Comparison of ENCODE assay signal across 22 cellular contexts in the genomic region with DNA sequence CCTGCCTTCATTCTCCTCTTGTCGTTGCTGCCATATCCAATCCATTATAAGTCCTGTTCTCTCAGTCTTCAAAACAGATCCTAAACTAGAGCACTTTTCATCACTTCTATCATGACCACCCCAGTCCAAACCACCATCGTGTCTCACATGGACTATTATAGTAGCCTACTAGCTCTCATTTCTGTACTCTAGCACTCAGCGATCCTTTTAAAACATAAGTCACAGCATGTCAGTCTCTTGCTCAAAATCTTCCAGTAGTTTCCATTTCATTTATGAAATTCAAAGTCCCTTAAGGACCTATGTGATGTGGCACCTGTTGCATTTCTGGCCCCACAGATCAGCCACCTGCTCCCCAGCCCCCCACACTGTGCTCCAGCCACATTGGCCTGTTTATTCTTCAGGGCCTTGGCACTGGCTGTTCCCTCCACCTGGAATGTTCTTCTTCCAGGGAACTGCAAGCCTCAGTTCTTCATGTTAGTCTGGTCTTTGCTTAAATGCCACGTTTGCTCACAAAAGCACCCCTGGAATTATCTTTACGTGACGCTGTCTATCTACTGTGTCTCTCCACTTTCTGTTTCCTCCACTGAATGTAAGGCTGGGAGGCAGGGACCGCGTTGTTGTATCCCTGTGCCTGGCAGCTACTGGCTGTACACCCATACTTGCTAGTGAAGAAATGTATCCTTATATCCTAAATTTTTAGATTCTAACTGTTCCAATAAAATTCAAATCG.
"Had no signal": no experiment of that assay in that cellular context is flagged by ENCODE, and none has a peak within 500 bp of the region (broad histone marks: within the 10 kb centered on the region; RNA-seq: fewer than 3 reads in every experiment).

No MANE protein-coding gene starts in this region.

- H3K36me3 Mint-ChIP-seq: WTC11 had no signal

- H3K27me3 ChIP-seq: adrenal gland, breast epithelium, gastroesophageal sphincter, suprapubic skin, upper lobe of left lung had no signal

- H3K4me1 Mint-ChIP-seq: WTC11 had no signal

- H3K9me3 Mint-ChIP-seq: activated CD8-positive, alpha-beta T cell treated with anti-CD3 and anti-CD28 coated beads for 36 hours; activated T-cell treated with anti-CD3 and anti-CD28 coated beads, Interleukin-2, amount 50 U/mL, for 4 hours; immature natural killer cell; mesothelial cell of epicardium; stimulated activated naive CD8-positive, alpha-beta T cell treated with anti-CD3 and anti-CD28 coated beads, Interleukin-15, Interleukin-2, amounts not matched to agents 100 ng/mL and 50 ng/mL, for 24 hours; WTC11 had no signal

- FAIRE-seq: astrocyte, endometrium, TTC549 had no signal

- H3K4me3 Mint-ChIP-seq: activated CD8-positive, alpha-beta T cell treated with anti-CD3 and anti-CD28 coated beads for 36 hours; activated T-cell treated with anti-CD3 and anti-CD28 coated beads, Interleukin-2, amount 50 U/mL, for 4 hours; mesothelial cell of epicardium; stimulated activated naive CD8-positive, alpha-beta T cell treated with anti-CD3 and anti-CD28 coated beads, Interleukin-15, Interleukin-2, amounts not matched to agents 100 ng/mL and 50 ng/mL, for 24 hours; WTC11 had no signal

- H3K4me3 ChIP-seq: adrenal gland, breast epithelium, coronary artery, gastroesophageal sphincter, lung, SK-N-MC, suprapubic skin, upper lobe of left lung had no signal

- DNase-seq: activated CD4-positive, alpha-beta T cell treated with anti-CD3 and anti-CD28 coated beads for 4 hours; activated CD8-positive, alpha-beta T cell treated with anti-CD3 and anti-CD28 coated beads for 36 hours; activated gamma-delta T cell; activated T-cell treated with anti-CD3 and anti-CD28 coated beads, Interleukin-2, amount 50 U/mL, for 4 hours; adrenal gland; immature natural killer cell; occipital lobe; stimulated activated CD4-positive, alpha-beta T cell treated with anti-CD3 and anti-CD28 coated beads, Interleukin-2, amount 100 ng/mL, for 24 hours; upper lobe of left lung had no signal

- H3K27me3 Mint-ChIP-seq: activated CD8-positive, alpha-beta T cell treated with anti-CD3 and anti-CD28 coated beads for 36 hours; stimulated activated naive CD8-positive, alpha-beta T cell treated with anti-CD3 and anti-CD28 coated beads, Interleukin-15, Interleukin-2, amounts not matched to agents 100 ng/mL and 50 ng/mL, for 24 hours had no signal

- H3K36me3 ChIP-seq: adrenal gland, breast epithelium, gastroesophageal sphincter, suprapubic skin, upper lobe of left lung had no signal

- H3K9me3 ChIP-seq: adrenal gland, breast epithelium, gastroesophageal sphincter, suprapubic skin, upper lobe of left lung had no signal

- H3K27ac Mint-ChIP-seq: activated CD8-positive, alpha-beta T cell treated with anti-CD3 and anti-CD28 coated beads for 36 hours; mesothelial cell of epicardium; stimulated activated naive CD8-positive, alpha-beta T cell treated with anti-CD3 and anti-CD28 coated beads, Interleukin-15, Interleukin-2, amounts not matched to agents 100 ng/mL and 50 ng/mL, for 24 hours; WTC11 had no signal

- ATAC-seq: activated CD8-positive, alpha-beta T cell treated with anti-CD3 and anti-CD28 coated beads for 36 hours; activated naive CD4-positive, alpha-beta T cell treated with anti-CD3 and anti-CD28 coated beads, Interleukin-2, amount 50 U/mL, for 72 hours; activated T-cell treated with anti-CD3 and anti-CD28 coated beads, Interleukin-2, amount 50 U/mL, for 4 hours; gastroesophageal sphincter; WTC11 had no signal

- H3K27ac ChIP-seq: coronary artery, SK-N-MC, suprapubic skin, upper lobe of left lung had no signal
